Comparison of ENCODE assay signal across 19 cellular contexts in genomic region chr3:117103645-117104044, GRCh38.
DNase-seq lines count a peak whose midpoint lies in the region; FAIRE-seq and TF ChIP-seq lines count a peak whose summit lies in the region.
"Had no signal": no experiment of that assay in that cellular context is flagged by ENCODE, and none has a peak within 500 bp of the region (broad histone marks: within the 10 kb centered on the region; RNA-seq: fewer than 3 reads in every experiment).

No MANE protein-coding gene starts in this region.

- DNase-seq in BJ (ENCODE audit: low read depth), result no peak
- DNase-seq in HFF-Myc (ENCODE audit: extremely low read depth, low read depth), result no peak
- no peak for DNase-seq in H1 (ENCODE audit: low read depth in 1 of 2, low spot score in 2 of 2)
- no peak for DNase-seq in neural crest cell (ENCODE audit: low read depth, low spot score)
- no peak for DNase-seq in NCI-H226
- DNase-seq in kidney, result no peak
- DNase-seq in nucleus accumbens (lab: John Stamatoyannopoulos, UW), result no peak
- no peak for DNase-seq in hypothalamus (lab: John Stamatoyannopoulos, UW)
- DNase-seq: activated CD4-positive, alpha-beta T cell treated with anti-CD3 and anti-CD28 coated beads for 36 hours; activated naive CD8-positive, alpha-beta T cell treated with anti-CD3 and anti-CD28 coated beads, Interleukin-2, amount 10 ng/mL, durations not matched to agents 7 days and 5 days; GF-D8; Karpas-422; NCI-H1048; NCI-H2081; NCI-H510A treated with DMSO at 0.1 percent for 48 hours; testis had no signal

- H3K23me2 ChIP-seq in H1 (ENCODE audit: low read depth, low read length), result no peaks in the 10 kb centered on the region

- H3K4me1 Mint-ChIP-seq in neural crest cell, result peaks cover 5% of the 10 kb centered on the region
- H3K4me1 Mint-ChIP-seq: activated CD4-positive, alpha-beta T cell treated with anti-CD3 and anti-CD28 coated beads for 36 hours; activated naive CD8-positive, alpha-beta T cell treated with anti-CD3 and anti-CD28 coated beads, Interleukin-2, amount 10 ng/mL, durations not matched to agents 7 days and 5 days; activated T-helper 17 cell treated with anti-CD3 and anti-CD28 coated beads, Interleukin-2, amount 50 U/mL, for 72 hours had no signal

- H2BK120ac ChIP-seq in H1 (replicated peaks; ENCODE audit: low read depth, low read length), result no peak overlapping the region

- intact Hi-C loops in kidney (cut with DNase I), result no loop called here

- H2AFZ ChIP-seq in H1 (ENCODE audit: low read length), result no peak overlapping the region

- H3K27me3 ChIP-seq in BJ (ENCODE audit: control insufficient read depth, insufficient read depth, low read length) (no peaks in the 10 kb centered on the region), H1 (replicated peaks in 1 of 4; ENCODE audit: control insufficient read depth in 3 of 4, extremely low read depth in 1 of 4, insufficient read depth in 3 of 4, low read length in 3 of 4) (no peaks in the 10 kb centered on the region)
- H3K27me3 ChIP-seq: testis had no signal

- peak; percentile 33 to 53 for TF ChIP-seq RAD21 in H1 (IDR thresholded peaks at IDR 0.05 in 1 of 2, conservative IDR thresholded peaks at IDR 0.05 in 1 of 2; ENCODE audit: low read depth in 2 of 2, low read length in 2 of 2)

- H3K27ac ChIP-seq in H1 (ENCODE audit: low read depth, low read length) (no peak overlapping the region), kidney (ENCODE audit: low read depth in 2 of 2, low read length in 2 of 2) (no peak overlapping the region)
- H3K27ac ChIP-seq: RWPE1, testis had no signal

- no peak overlapping the region for H3K4me3 Mint-ChIP-seq in neural crest cell
- H3K4me3 Mint-ChIP-seq: activated CD4-positive, alpha-beta T cell treated with anti-CD3 and anti-CD28 coated beads for 36 hours; activated naive CD8-positive, alpha-beta T cell treated with anti-CD3 and anti-CD28 coated beads, Interleukin-2, amount 10 ng/mL, durations not matched to agents 7 days and 5 days; activated T-helper 17 cell treated with anti-CD3 and anti-CD28 coated beads, Interleukin-2, amount 50 U/mL, for 72 hours; dendritic cell treated with granulocyte-macrophage colony-stimulating factor and Interleukin-4, amounts not matched to agents 40 ng/mL and 50 ng/mL, for 4 days had no signal

- no peak overlapping the region for H2BK20ac ChIP-seq in H1 (ENCODE audit: low read length)

- CTCF ChIA-PET in BJ (lab: Yijun Ruan, JAX) (interaction anchor here (1.3 kb wide), 1 partner anchor 44 kb away, joined by 3 read pairs; no protein-coding TSS in a partner anchor), H1 (lab: Charles Lee; ENCODE audit: partially characterized antibody) (interaction anchor here (0.8 kb wide), 1 partner anchor 22 kb away, joined by 3 read pairs; no protein-coding TSS in a partner anchor)

- H4K91ac ChIP-seq in H1 (replicated peaks; ENCODE audit: insufficient read length, low read length), result no peak overlapping the region

- H3K4me3 ChIP-seq in BJ (ENCODE audit: low read depth, low read length) (no peak overlapping the region), HFF-Myc (replicated peaks; ENCODE audit: low read depth, low read length) (no peak overlapping the region), H1 (ENCODE audit: extremely low read depth in 1 of 4, insufficient read depth in 2 of 4, low read depth in 3 of 4, low read length in 4 of 4) (no peak overlapping the region), kidney (ENCODE audit: low read length in 2 of 2) (no peak overlapping the region)
- H3K4me3 ChIP-seq: testis had no signal

- H3K4me1 ChIP-seq in H1 (replicated peaks in 1 of 4; ENCODE audit: control insufficient read depth in 3 of 4, insufficient read depth in 4 of 4, low read length in 3 of 4), result peaks cover 0 to 5% (median 2%) of the 10 kb centered on the region in 4 experiments; a peak in 2 of 7 replicates
- H3K4me1 ChIP-seq in kidney (ENCODE audit: control insufficient read depth in 1 of 2, insufficient read depth in 1 of 2, low read depth in 1 of 2, low read length in 2 of 2), result no peaks in the 10 kb centered on the region
- H3K4me1 ChIP-seq: testis had no signal

- FAIRE-seq in H1 (lab: Jason Lieb, UNC) (no peak), kidney (lab: Jason Lieb, UNC) (no peak)

- no peaks in the 10 kb centered on the region for H3K79me1 ChIP-seq in H1 (ENCODE audit: low read depth, low read length)

- POLR2A ChIA-PET in BJ (lab: Charles Lee), result no interaction called here
- POLR2A ChIA-PET in H1 (lab: Charles Lee; ENCODE audit: partially characterized antibody), result interaction anchor here (0.7 kb wide), 1 partner anchor 24 kb away, joined by 3 read pairs; no protein-coding TSS in a partner anchor

- H3K79me2 ChIP-seq in H1 (ENCODE audit: control insufficient read depth in 1 of 2, insufficient read depth in 2 of 2, low read length in 2 of 2), result no peaks in the 10 kb centered on the region

- no peak overlapping the region for H2BK15ac ChIP-seq in H1 (ENCODE audit: low read length)

- 90% methylated on average over 5 of the region's 5 CpGs; no CpG with 5 or more reads in 1 of the 2 experiments for WGBS in H1 (ENCODE audit: extremely low coverage in 1 of 2, insufficient coverage in 1 of 2, insufficient read length in 1 of 2, insufficient replicate concordance in 2 of 2, low coverage in 1 of 2, low lambda C conversion rate in 2 of 2, missing lambda C conversion rate in 1 of 2), 2 experiments

- no peaks in the 10 kb centered on the region for H4K20me1 ChIP-seq in H1 (replicated peaks in 1 of 2; ENCODE audit: control insufficient read depth in 1 of 2, insufficient read depth in 2 of 2, low read length in 2 of 2)

- no peak overlapping the region for H4K5ac ChIP-seq in H1 (ENCODE audit: insufficient read length, low read depth, low read length)

- no peak overlapping the region for H3K4ac ChIP-seq in H1 (replicated peaks; ENCODE audit: insufficient read length, low read depth, low read length)

- no peaks in the 10 kb centered on the region for H3K27me3 Mint-ChIP-seq in neural crest cell (ENCODE audit: low read depth)
- H3K27me3 Mint-ChIP-seq: activated CD4-positive, alpha-beta T cell treated with anti-CD3 and anti-CD28 coated beads for 36 hours; activated naive CD8-positive, alpha-beta T cell treated with anti-CD3 and anti-CD28 coated beads, Interleukin-2, amount 10 ng/mL, durations not matched to agents 7 days and 5 days; activated T-helper 17 cell treated with anti-CD3 and anti-CD28 coated beads, Interleukin-2, amount 50 U/mL, for 72 hours had no signal

- no peaks in the 10 kb centered on the region for H3K36me3 ChIP-seq in BJ (ENCODE audit: control insufficient read depth, insufficient read depth, low read length)
- H3K36me3 ChIP-seq in H1 (ENCODE audit: control insufficient read depth in 2 of 4, insufficient read depth in 4 of 4, low read length in 3 of 4), result no peaks in the 10 kb centered on the region
- H3K36me3 ChIP-seq in kidney (ENCODE audit: control insufficient read depth in 1 of 2, insufficient read depth in 2 of 2, low read length in 2 of 2), result no peaks in the 10 kb centered on the region

- H3K36me3 Mint-ChIP-seq in neural crest cell (ENCODE audit: low read depth), result no peaks in the 10 kb centered on the region
- H3K36me3 Mint-ChIP-seq: activated naive CD8-positive, alpha-beta T cell treated with anti-CD3 and anti-CD28 coated beads, Interleukin-2, amount 10 ng/mL, durations not matched to agents 7 days and 5 days had no signal

- H4K8ac ChIP-seq in H1 (ENCODE audit: extremely low read depth, insufficient read depth, low read length), result no peak overlapping the region

- no peak overlapping the region for H2BK12ac ChIP-seq in H1 (ENCODE audit: low read depth, low read length)

- TF ChIP-seq CTCF in BJ (IDR thresholded peaks at IDR 0.05; ENCODE audit: insufficient read depth, low read depth, low read length), result 0 out of 2 replicates have a peak, but pooled peaks have one; percentile 6
- TF ChIP-seq CTCF in HFF-Myc (IDR thresholded peaks at IDR 0.05; ENCODE audit: low read depth, low read length, missing control alignments), result peak; percentile 19
- TF ChIP-seq CTCF in H1 (IDR thresholded peaks at IDR 0.05; ENCODE audit: control extremely low read depth in 1 of 3, insufficient read depth in 1 of 3, low read depth in 1 of 3, low read length in 3 of 3), result peak in 2 of 3 experiments; percentile 25 to 32; a peak in 2 of 4 replicates
- TF ChIP-seq CTCF in neural crest cell (conservative IDR thresholded peaks at IDR 0.05), result peak; percentile 25
- TF ChIP-seq CTCF in kidney (IDR thresholded peaks at IDR 0.05; ENCODE audit: borderline replicate concordance, extremely low read depth, insufficient read depth), result no peak

- H3K27ac Mint-ChIP-seq in neural crest cell (ENCODE audit: unreplicated experiment), result no peak overlapping the region
- H3K27ac Mint-ChIP-seq: activated CD4-positive, alpha-beta T cell treated with anti-CD3 and anti-CD28 coated beads for 36 hours; activated naive CD8-positive, alpha-beta T cell treated with anti-CD3 and anti-CD28 coated beads, Interleukin-2, amount 10 ng/mL, durations not matched to agents 7 days and 5 days; activated T-helper 17 cell treated with anti-CD3 and anti-CD28 coated beads, Interleukin-2, amount 50 U/mL, for 72 hours; dendritic cell treated with granulocyte-macrophage colony-stimulating factor and Interleukin-4, amounts not matched to agents 40 ng/mL and 50 ng/mL, for 4 days had no signal

- H3K4me2 ChIP-seq in H1 (ENCODE audit: insufficient read depth in 1 of 2, low read depth in 2 of 2, low read length in 2 of 2), result no peak overlapping the region

- no peak overlapping the region for H3K56ac ChIP-seq in H1 (replicated peaks; ENCODE audit: insufficient read length, low read depth, low read length)

- H3K9me3 ChIP-seq in H1 (ENCODE audit: insufficient read depth in 2 of 2, low read depth in 1 of 2, low read length in 1 of 2) (peaks cover 4 to 5% of the 10 kb centered on the region in 2 experiments; a peak in 3 of 4 replicates), kidney (ENCODE audit: control insufficient read depth in 1 of 2, low read length in 2 of 2) (no peaks in the 10 kb centered on the region)
- H3K9me3 ChIP-seq: testis had no signal

- no peak for TF ChIP-seq POLR2A in H1 (IDR thresholded peaks at IDR 0.05; ENCODE audit: control extremely low read depth in 1 of 2, low read depth in 2 of 2, low read length in 2 of 2)

- H2AK5ac ChIP-seq in H1 (ENCODE audit: low read depth, low read length), result no peak overlapping the region

- no peak overlapping the region for H3K18ac ChIP-seq in H1 (ENCODE audit: extremely low read depth, low read length)

- H2BK5ac ChIP-seq in H1 (ENCODE audit: low read depth, low read length), result no peak overlapping the region

- H3K9me3 Mint-ChIP-seq in neural crest cell, result peaks cover 10% of the 10 kb centered on the region
- H3K9me3 Mint-ChIP-seq: activated naive CD8-positive, alpha-beta T cell treated with anti-CD3 and anti-CD28 coated beads, Interleukin-2, amount 10 ng/mL, durations not matched to agents 7 days and 5 days; dendritic cell treated with granulocyte-macrophage colony-stimulating factor and Interleukin-4, amounts not matched to agents 40 ng/mL and 50 ng/mL, for 4 days had no signal

- H3K23ac ChIP-seq in H1 (ENCODE audit: insufficient read length), result no peak overlapping the region

- no peak overlapping the region for H3K9ac ChIP-seq in H1 (replicated peaks in 1 of 4; ENCODE audit: extremely low read depth in 1 of 4, low read depth in 3 of 4, low read length in 3 of 4)
- H3K9ac ChIP-seq in kidney (ENCODE audit: low read length in 2 of 2), result no peak overlapping the region

- H3K14ac ChIP-seq in H1 (ENCODE audit: insufficient read length), result no peak overlapping the region

- TF ChIP-seq EP300 in H1 (IDR thresholded peaks at IDR 0.05; ENCODE audit: borderline replicate concordance in 1 of 2, low read depth in 2 of 2, low read length in 2 of 2), result no peak
